In genomic region chr16:74998481-74999207, GRCh38 we compare ENCODE assay signal across 1 cellular context.
TF ChIP-seq lines count a peak whose summit lies in the region.

Gene ZNRF1, plus strand, starts transcription at chr16:74999024. Its CDS starts 648 bp downstream, at chr16:74999672.

TF ChIP-seq in K562, 482 proteins besides CTCF, POLR2A, EP300 and RAD21 (continued from another document and continues in another):
- TF ChIP-seq VEZF1 (CRISPR knock-in tag; IDR thresholded peaks at IDR 0.05) (peak; percentile 100), SMARCC2 (IDR thresholded peaks at IDR 0.05; ENCODE audit: low read depth) (no peak), NFIC (IDR thresholded peaks at IDR 0.05) (peak; percentile 44; the same call in 1 of the 2 replicates), MBD2 (IDR thresholded peaks at IDR 0.05; ENCODE audit: borderline replicate concordance, low read depth) (0 out of 2 replicates have a peak, but pooled peaks have one; percentile 13), MNT (conservative IDR thresholded peaks at IDR 0.05) (peak; percentile 59 to 63; a peak in 3 of 4 replicates), CHD1 (IDR thresholded peaks at IDR 0.05; ENCODE audit: low read length) (no peak), CBX1 (IDR thresholded peaks at IDR 0.05; ENCODE audit: low read depth) (no peak; the same call in 1 of the 2 replicates), ZBTB11 (CRISPR knock-in tag; IDR thresholded peaks at IDR 0.05) (0 out of 6 replicates have a peak, but pooled peaks of 1 of the 3 experiments have one; percentile 48), SMARCA4 (IDR thresholded peaks at IDR 0.05) (peak; percentile 58), SP1 (CRISPR knock-in tag; IDR thresholded peaks at IDR 0.05) (peak; percentile 30; the same call in 1 of the 2 replicates), CHD4 (IDR thresholded peaks at IDR 0.05; ENCODE audit: insufficient read depth, insufficient replicate concordance, low read depth, low read length, poor library complexity, severe bottlenecking) (peak; percentile 43), TFAP4 (CRISPR knock-in tag; IDR thresholded peaks at IDR 0.05; ENCODE audit: borderline replicate concordance) (peak; percentile 85), ZNF121 (CRISPR knock-in tag; conservative IDR thresholded peaks at IDR 0.05) (no peak), ATF7 (IDR thresholded peaks at IDR 0.05) (0 out of 2 replicates have a peak, but pooled peaks have one; percentile 16), CREM (IDR thresholded peaks at IDR 0.05; ENCODE audit: low read depth) (peak; percentile 66), RBBP5 (IDR thresholded peaks at IDR 0.05; ENCODE audit: borderline replicate concordance, insufficient read depth, low read length, poor library complexity, severe bottlenecking) (peak; percentile 64), MGA (IDR thresholded peaks at IDR 0.05) (no peak), SMC3 (conservative IDR thresholded peaks at IDR 0.05; ENCODE audit: insufficient read depth, low read depth, low read length) (peak; percentile 81), ZNF197 (CRISPR knock-in tag; IDR thresholded peaks at IDR 0.05; ENCODE audit: low read depth) (0 out of 2 replicates have a peak, but pooled peaks have one; percentile 70), PRDM10 (IDR thresholded peaks at IDR 0.05; ENCODE audit: partially characterized antibody) (peak; percentile 8), ARID2 (IDR thresholded peaks at IDR 0.05) (peak; percentile 85), TAF15 (IDR thresholded peaks at IDR 0.05; ENCODE audit: low read depth, low read length) (no peak), ZNF592 (IDR thresholded peaks at IDR 0.05) (peak; percentile 53; the same call in 1 of the 2 replicates)
